Comparison of ENCODE assay signal across 1 cellular context in the genomic region with DNA sequence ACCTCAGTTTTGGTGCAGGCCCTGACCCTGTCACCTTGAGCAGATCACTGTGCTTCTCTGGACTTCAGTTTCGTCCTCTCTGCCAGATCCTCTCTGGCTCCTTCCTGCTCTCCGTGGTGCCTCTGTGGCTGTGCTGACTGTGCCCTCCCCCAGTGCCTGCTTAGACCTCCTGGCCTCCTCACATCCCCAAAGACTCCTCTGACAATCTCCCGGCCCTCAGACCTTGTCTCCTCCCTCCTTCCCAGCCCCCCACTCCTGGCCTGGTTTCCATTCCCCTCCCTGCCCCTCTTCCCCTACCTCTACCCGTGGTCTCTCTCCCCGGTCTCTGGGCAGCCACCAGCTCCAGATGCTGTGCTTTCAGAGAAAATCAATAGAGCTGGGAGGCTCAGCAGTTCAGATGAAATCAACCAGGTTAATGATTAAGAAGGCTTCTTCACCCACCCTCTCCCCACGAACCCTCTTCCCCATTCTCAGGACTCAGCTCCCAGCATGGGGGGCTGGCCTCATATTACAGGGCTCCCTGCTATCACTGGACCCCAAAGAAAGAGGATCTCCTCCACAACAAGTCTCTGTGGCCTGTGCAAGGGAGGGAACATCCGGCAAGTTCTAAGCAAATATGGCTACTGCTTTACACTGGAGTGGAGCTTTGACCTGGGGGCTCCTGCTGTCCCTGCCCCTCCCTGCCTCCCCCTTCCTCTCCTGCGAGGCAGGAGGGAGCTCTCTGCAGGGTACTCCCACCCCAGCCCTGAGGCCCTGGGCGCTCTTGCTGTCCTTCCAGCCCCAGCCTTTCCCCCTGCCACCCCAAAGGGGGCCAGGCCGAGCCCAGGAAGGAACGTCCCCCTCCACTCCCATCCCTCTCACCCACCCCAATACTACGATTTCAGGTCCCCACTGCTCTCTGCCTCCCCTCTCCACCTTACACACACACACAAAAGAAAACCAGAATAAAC.
TF ChIP-seq lines count a peak whose summit lies in the region.

No MANE protein-coding gene starts in this region.

TF ChIP-seq in HepG2, 621 proteins besides CTCF, POLR2A, EP300 and RAD21 (continued from another document and continues in another):
- TF ChIP-seq, protein P1, sequence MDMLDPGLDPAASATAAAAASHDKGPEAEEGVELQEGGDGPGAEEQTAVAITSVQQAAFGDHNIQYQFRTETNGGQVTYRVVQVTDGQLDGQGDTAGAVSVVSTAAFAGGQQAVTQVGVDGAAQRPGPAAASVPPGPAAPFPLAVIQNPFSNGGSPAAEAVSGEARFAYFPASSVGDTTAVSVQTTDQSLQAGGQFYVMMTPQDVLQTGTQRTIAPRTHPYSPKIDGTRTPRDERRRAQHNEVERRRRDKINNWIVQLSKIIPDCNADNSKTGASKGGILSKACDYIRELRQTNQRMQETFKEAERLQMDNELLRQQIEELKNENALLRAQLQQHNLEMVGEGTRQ (IDR thresholded peaks at IDR 0.05; ENCODE audit: low read depth, low read length) = no peak
- TF ChIP-seq, protein P1 (CRISPR knock-in tag; IDR thresholded peaks at IDR 0.05; ENCODE audit: borderline replicate concordance) = no peak; the same call in 1 of the 2 replicates
- TF ChIP-seq, protein P2, sequence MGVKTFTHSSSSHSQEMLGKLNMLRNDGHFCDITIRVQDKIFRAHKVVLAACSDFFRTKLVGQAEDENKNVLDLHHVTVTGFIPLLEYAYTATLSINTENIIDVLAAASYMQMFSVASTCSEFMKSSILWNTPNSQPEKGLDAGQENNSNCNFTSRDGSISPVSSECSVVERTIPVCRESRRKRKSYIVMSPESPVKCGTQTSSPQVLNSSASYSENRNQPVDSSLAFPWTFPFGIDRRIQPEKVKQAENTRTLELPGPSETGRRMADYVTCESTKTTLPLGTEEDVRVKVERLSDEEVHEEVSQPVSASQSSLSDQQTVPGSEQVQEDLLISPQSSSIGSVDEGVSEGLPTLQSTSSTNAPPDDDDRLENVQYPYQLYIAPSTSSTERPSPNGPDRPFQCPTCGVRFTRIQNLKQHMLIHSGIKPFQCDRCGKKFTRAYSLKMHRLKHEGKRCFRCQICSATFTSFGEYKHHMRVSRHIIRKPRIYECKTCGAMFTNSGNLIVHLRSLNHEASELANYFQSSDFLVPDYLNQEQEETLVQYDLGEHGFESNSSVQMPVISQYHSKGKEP (CRISPR knock-in tag; IDR thresholded peaks at IDR 0.05) = no peak
- TF ChIP-seq ONECUT2 (CRISPR knock-in tag; IDR thresholded peaks at IDR 0.05) (peak; percentile 99), ZBTB3 (CRISPR knock-in tag; IDR thresholded peaks at IDR 0.05; ENCODE audit: borderline replicate concordance, low read depth) (no peak), ZNF20 (CRISPR knock-in tag; IDR thresholded peaks at IDR 0.05) (no peak), ZMYM3 (CRISPR knock-in tag; IDR thresholded peaks at IDR 0.05) (no peak), GTF3A (CRISPR knock-in tag; conservative IDR thresholded peaks at IDR 0.05) (no peak), PTBP1 (IDR thresholded peaks at IDR 0.05; ENCODE audit: low read depth, low read length, poor library complexity, severe bottlenecking) (no peak), NFRKB (IDR thresholded peaks at IDR 0.05) (no peak), ZNF777 (CRISPR knock-in tag; IDR thresholded peaks at IDR 0.05) (no peak), ZNF589 (CRISPR knock-in tag; conservative IDR thresholded peaks at IDR 0.05) (no peak), SALL1 (CRISPR knock-in tag; IDR thresholded peaks at IDR 0.05) (peak; percentile 53), ERF (CRISPR knock-in tag; IDR thresholded peaks at IDR 0.05) (peak; percentile 55), ZNF660 (CRISPR knock-in tag; IDR thresholded peaks at IDR 0.05; ENCODE audit: borderline replicate concordance, low read depth) (no peak), ZNF678 (CRISPR knock-in tag; IDR thresholded peaks at IDR 0.05) (no peak), CHD4 (IDR thresholded peaks at IDR 0.05; ENCODE audit: borderline replicate concordance, low read length) (no peak), DR1 (CRISPR knock-in tag; IDR thresholded peaks at IDR 0.05) (peak; percentile 48; the same call in 1 of the 2 replicates), GATAD2A (CRISPR knock-in tag; IDR thresholded peaks at IDR 0.05) (peak; percentile 72), REXO4 (CRISPR knock-in tag; IDR thresholded peaks at IDR 0.05; ENCODE audit: borderline replicate concordance) (no peak), FOXM1 (CRISPR knock-in tag; IDR thresholded peaks at IDR 0.05) (no peak), ZNF598 (CRISPR knock-in tag; IDR thresholded peaks at IDR 0.05; ENCODE audit: borderline replicate concordance) (no peak), ZSCAN29 (CRISPR knock-in tag; conservative IDR thresholded peaks at IDR 0.05) (0 out of 2 replicates have a peak, but pooled peaks have one; percentile 56), SUZ12 (IDR thresholded peaks at IDR 0.05; ENCODE audit: low read depth, low read length) (no peak), ZNF776 (CRISPR knock-in tag; IDR thresholded peaks at IDR 0.05) (0 out of 2 replicates have a peak, but pooled peaks have one; percentile 44), HNF4G (IDR thresholded peaks at IDR 0.05; ENCODE audit: borderline replicate concordance, low read depth, low read length) (peak; percentile 10; the same call in 1 of the 2 replicates), HNF4G (CRISPR knock-in tag; IDR thresholded peaks at IDR 0.05; ENCODE audit: borderline replicate concordance, low read depth) (no peak), ZNF749 (CRISPR knock-in tag; IDR thresholded peaks at IDR 0.05; ENCODE audit: borderline replicate concordance) (peak; percentile 59; the same call in 1 of the 2 replicates), KDM2A (CRISPR knock-in tag; IDR thresholded peaks at IDR 0.05; ENCODE audit: borderline replicate concordance, low read depth) (no peak), TBP (CRISPR knock-in tag; IDR thresholded peaks at IDR 0.05) (no peak), ZNF205 (CRISPR knock-in tag; IDR thresholded peaks at IDR 0.05) (no peak), ZFP36 (IDR thresholded peaks at IDR 0.05; ENCODE audit: borderline replicate concordance, low read depth, low read length, partially characterized antibody) (no peak), GATA4 (IDR thresholded peaks at IDR 0.05; ENCODE audit: borderline replicate concordance, low read depth) (no peak)
- TF ChIP-seq, protein P3, sequence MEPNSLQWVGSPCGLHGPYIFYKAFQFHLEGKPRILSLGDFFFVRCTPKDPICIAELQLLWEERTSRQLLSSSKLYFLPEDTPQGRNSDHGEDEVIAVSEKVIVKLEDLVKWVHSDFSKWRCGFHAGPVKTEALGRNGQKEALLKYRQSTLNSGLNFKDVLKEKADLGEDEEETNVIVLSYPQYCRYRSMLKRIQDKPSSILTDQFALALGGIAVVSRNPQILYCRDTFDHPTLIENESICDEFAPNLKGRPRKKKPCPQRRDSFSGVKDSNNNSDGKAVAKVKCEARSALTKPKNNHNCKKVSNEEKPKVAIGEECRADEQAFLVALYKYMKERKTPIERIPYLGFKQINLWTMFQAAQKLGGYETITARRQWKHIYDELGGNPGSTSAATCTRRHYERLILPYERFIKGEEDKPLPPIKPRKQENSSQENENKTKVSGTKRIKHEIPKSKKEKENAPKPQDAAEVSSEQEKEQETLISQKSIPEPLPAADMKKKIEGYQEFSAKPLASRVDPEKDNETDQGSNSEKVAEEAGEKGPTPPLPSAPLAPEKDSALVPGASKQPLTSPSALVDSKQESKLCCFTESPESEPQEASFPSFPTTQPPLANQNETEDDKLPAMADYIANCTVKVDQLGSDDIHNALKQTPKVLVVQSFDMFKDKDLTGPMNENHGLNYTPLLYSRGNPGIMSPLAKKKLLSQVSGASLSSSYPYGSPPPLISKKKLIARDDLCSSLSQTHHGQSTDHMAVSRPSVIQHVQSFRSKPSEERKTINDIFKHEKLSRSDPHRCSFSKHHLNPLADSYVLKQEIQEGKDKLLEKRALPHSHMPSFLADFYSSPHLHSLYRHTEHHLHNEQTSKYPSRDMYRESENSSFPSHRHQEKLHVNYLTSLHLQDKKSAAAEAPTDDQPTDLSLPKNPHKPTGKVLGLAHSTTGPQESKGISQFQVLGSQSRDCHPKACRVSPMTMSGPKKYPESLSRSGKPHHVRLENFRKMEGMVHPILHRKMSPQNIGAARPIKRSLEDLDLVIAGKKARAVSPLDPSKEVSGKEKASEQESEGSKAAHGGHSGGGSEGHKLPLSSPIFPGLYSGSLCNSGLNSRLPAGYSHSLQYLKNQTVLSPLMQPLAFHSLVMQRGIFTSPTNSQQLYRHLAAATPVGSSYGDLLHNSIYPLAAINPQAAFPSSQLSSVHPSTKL (CRISPR knock-in tag; IDR thresholded peaks at IDR 0.05) = no peak; the same call in 1 of the 2 replicates
- TF ChIP-seq, protein P4, sequence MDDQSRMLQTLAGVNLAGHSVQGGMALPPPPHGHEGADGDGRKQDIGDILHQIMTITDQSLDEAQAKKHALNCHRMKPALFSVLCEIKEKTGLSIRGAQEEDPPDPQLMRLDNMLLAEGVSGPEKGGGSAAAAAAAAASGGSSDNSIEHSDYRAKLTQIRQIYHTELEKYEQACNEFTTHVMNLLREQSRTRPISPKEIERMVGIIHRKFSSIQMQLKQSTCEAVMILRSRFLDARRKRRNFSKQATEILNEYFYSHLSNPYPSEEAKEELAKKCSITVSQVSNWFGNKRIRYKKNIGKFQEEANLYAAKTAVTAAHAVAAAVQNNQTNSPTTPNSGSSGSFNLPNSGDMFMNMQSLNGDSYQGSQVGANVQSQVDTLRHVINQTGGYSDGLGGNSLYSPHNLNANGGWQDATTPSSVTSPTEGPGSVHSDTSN (CRISPR knock-in tag; IDR thresholded peaks at IDR 0.05; ENCODE audit: borderline replicate concordance) = no peak
- TF ChIP-seq, protein P5, sequence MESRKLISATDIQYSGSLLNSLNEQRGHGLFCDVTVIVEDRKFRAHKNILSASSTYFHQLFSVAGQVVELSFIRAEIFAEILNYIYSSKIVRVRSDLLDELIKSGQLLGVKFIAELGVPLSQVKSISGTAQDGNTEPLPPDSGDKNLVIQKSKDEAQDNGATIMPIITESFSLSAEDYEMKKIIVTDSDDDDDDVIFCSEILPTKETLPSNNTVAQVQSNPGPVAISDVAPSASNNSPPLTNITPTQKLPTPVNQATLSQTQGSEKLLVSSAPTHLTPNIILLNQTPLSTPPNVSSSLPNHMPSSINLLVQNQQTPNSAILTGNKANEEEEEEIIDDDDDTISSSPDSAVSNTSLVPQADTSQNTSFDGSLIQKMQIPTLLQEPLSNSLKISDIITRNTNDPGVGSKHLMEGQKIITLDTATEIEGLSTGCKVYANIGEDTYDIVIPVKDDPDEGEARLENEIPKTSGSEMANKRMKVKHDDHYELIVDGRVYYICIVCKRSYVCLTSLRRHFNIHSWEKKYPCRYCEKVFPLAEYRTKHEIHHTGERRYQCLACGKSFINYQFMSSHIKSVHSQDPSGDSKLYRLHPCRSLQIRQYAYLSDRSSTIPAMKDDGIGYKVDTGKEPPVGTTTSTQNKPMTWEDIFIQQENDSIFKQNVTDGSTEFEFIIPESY (CRISPR knock-in tag; IDR thresholded peaks at IDR 0.05) = no peak; the same call in 1 of the 2 replicates
- TF ChIP-seq, protein P6, sequence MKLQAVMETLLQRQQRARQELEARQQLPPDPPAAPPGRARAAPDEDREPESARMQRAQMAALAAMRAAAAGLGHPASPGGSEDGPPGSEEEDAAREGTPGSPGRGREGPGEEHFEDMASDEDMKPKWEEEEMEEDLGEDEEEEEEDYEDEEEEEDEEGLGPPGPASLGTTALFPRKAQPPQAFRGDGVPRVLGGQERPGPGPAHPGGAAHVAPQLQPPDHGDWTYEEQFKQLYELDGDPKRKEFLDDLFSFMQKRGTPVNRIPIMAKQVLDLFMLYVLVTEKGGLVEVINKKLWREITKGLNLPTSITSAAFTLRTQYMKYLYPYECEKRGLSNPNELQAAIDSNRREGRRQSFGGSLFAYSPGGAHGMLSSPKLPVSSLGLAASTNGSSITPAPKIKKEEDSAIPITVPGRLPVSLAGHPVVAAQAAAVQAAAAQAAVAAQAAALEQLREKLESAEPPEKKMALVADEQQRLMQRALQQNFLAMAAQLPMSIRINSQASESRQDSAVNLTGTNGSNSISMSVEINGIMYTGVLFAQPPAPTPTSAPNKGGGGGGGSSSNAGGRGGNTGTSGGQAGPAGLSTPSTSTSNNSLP (IDR thresholded peaks at IDR 0.05; ENCODE audit: low read depth, low read length) = peak; percentile 55; the same call in 1 of the 2 replicates
- TF ChIP-seq, protein P7, sequence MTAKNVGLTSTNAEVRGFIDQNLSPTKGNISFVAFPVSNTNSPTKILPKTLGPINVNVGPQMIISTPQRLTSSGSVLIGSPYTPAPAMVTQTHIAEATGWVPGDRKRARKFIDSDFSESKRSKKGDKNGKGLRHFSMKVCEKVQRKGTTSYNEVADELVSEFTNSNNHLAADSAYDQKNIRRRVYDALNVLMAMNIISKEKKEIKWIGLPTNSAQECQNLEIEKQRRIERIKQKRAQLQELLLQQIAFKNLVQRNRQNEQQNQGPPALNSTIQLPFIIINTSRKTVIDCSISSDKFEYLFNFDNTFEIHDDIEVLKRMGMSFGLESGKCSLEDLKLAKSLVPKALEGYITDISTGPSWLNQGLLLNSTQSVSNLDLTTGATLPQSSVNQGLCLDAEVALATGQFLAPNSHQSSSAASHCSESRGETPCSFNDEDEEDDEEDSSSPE (CRISPR knock-in tag; IDR thresholded peaks at IDR 0.05) = no peak
- TF ChIP-seq, protein P8, sequence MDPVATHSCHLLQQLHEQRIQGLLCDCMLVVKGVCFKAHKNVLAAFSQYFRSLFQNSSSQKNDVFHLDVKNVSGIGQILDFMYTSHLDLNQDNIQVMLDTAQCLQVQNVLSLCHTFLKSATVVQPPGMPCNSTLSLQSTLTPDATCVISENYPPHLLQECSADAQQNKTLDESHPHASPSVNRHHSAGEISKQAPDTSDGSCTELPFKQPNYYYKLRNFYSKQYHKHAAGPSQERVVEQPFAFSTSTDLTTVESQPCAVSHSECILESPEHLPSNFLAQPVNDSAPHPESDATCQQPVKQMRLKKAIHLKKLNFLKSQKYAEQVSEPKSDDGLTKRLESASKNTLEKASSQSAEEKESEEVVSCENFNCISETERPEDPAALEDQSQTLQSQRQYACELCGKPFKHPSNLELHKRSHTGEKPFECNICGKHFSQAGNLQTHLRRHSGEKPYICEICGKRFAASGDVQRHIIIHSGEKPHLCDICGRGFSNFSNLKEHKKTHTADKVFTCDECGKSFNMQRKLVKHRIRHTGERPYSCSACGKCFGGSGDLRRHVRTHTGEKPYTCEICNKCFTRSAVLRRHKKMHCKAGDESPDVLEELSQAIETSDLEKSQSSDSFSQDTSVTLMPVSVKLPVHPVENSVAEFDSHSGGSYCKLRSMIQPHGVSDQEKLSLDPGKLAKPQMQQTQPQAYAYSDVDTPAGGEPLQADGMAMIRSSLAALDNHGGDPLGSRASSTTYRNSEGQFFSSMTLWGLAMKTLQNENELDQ (CRISPR knock-in tag; IDR thresholded peaks at IDR 0.05; ENCODE audit: borderline replicate concordance) = no peak
- TF ChIP-seq, protein P9, sequence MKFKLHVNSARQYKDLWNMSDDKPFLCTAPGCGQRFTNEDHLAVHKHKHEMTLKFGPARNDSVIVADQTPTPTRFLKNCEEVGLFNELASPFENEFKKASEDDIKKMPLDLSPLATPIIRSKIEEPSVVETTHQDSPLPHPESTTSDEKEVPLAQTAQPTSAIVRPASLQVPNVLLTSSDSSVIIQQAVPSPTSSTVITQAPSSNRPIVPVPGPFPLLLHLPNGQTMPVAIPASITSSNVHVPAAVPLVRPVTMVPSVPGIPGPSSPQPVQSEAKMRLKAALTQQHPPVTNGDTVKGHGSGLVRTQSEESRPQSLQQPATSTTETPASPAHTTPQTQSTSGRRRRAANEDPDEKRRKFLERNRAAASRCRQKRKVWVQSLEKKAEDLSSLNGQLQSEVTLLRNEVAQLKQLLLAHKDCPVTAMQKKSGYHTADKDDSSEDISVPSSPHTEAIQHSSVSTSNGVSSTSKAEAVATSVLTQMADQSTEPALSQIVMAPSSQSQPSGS (CRISPR knock-in tag; IDR thresholded peaks at IDR 0.05) = no peak
